In the genomic region with DNA sequence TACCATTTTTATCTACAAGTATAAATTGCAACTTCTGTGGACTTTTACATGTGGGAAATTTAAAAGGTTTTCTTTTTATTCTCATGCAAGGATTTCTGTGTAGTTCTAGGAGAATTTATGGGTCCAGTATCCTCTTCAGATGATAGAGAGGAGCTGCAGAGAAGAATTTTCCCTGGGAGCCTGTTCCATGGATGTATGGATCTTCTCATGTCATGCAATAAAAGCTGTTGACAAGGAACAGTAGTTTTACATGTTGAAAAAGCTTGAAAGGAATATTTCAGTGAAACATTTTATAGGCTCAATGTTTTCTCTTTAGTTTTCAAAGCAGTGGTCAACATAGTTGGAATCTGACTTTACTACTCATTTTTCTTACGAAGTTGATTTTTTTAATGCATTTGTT, we compare ENCODE assay signal across 31 cellular contexts.
A peak's percentile ranks its signal among the peaks of the same experiment; 100 is the strongest.
DNase-seq lines count a peak whose midpoint lies in the region; ATAC-seq and TF ChIP-seq lines count a peak whose summit lies in the region.
"Had no signal": no experiment of that assay in that cellular context is flagged by ENCODE, and none has a peak within 500 bp of the region (broad histone marks: within the 10 kb centered on the region; RNA-seq: fewer than 3 reads in every experiment).

No MANE protein-coding gene starts in this region.

- H3K27ac Mint-ChIP-seq in nephron, result peak overlapping the region; percentile 76 to 96 (median 93)
- H3K27ac Mint-ChIP-seq: B cell; CD14-positive monocyte; CD4-positive, alpha-beta memory T cell; CD4-positive, alpha-beta T cell; CD4-positive, CD25-positive, alpha-beta regulatory T cell; CD8-positive, alpha-beta T cell had no signal

- DNase-seq in fibroblast of villous mesenchyme (ENCODE audit: low read depth) (peak; percentile 64), left kidney (ENCODE audit: low read depth, low spot score) (peak; percentile 57), LoVo (ENCODE audit: low spot score) (no peak)
- DNase-seq in activated naive CD4-positive, alpha-beta T cell (lab: John Stamatoyannopoulos, UW), result no peak
- DNase-seq: 8988T; ACHN; AML-193; BE2C; C1 segment of cervical spinal cord; Caco-2; Calu3; CD4-positive, alpha-beta memory T cell; CD4-positive, alpha-beta T cell; CD4-positive, CD25-positive, alpha-beta regulatory T cell; CD8-positive, alpha-beta memory T cell; CD8-positive, alpha-beta T cell; COR-L47; DMS 273 treated with DMSO at 0.1 percent for 48 hours; DMS153; DMS53; DMS79; DMS79 treated with DMSO at 0.1 percent for 48 hours; DND-41; EL had no signal

- peaks cover 63% of the 10 kb centered on the region for H3K27me3 Mint-ChIP-seq in nephron (ENCODE audit: low read depth)
- H3K27me3 Mint-ChIP-seq: B cell; CD4-positive, alpha-beta memory T cell; CD4-positive, alpha-beta T cell; CD4-positive, CD25-positive, alpha-beta regulatory T cell had no signal

- TF ChIP-seq CTCF in fibroblast of villous mesenchyme (IDR thresholded peaks at IDR 0.05; ENCODE audit: insufficient read depth, low read depth, low read length) (no peak), nephron (IDR thresholded peaks at IDR 0.05; ENCODE audit: unreplicated experiment in 3 of 3) (no peak)

- no peak for ATAC-seq in HG02642 (IDR thresholded peaks at IDR 0.05; ENCODE audit: poor library complexity, unreplicated experiment)
- ATAC-seq: A549; CD8-positive, alpha-beta T cell had no signal

- H3K4me3 ChIP-seq in fibroblast of villous mesenchyme (ENCODE audit: low read depth, low read length), result no peak overlapping the region
- H3K4me3 ChIP-seq: A549; BLaER1; BLaER1 treated with 17β-estradiol and CSF1 and Interleukin-3, amounts not matched to agents 10 nM and 100 nM had no signal

- H3K36me3 Mint-ChIP-seq in nephron (ENCODE audit: low read depth), result no peaks in the 10 kb centered on the region

- H3K4me3 Mint-ChIP-seq in nephron, result no peak overlapping the region
- H3K4me3 Mint-ChIP-seq: B cell; CD14-positive monocyte; CD4-positive, alpha-beta memory T cell; CD4-positive, alpha-beta T cell; CD4-positive, CD25-positive, alpha-beta regulatory T cell; CD8-positive, alpha-beta memory T cell; CD8-positive, alpha-beta T cell had no signal

- H3K9me3 Mint-ChIP-seq in nephron, result peaks cover 2% of the 10 kb centered on the region
- H3K9me3 Mint-ChIP-seq: CD4-positive, alpha-beta memory T cell; CD4-positive, alpha-beta T cell; CD8-positive, alpha-beta memory T cell; CD8-positive, alpha-beta T cell had no signal

- peaks cover 49% of the 10 kb centered on the region for H3K4me1 Mint-ChIP-seq in nephron
- H3K4me1 Mint-ChIP-seq: B cell, CD14-positive monocyte had no signal

Comparison
In these comparisons a context has a peak if more than half of its experiments do, and no peak if none do; other contexts are left out.
1. DNase-seq: peak in fibroblast of villous mesenchyme (single experiment) and left kidney (single experiment); none in LoVo (single experiment) and activated naive CD4-positive, alpha-beta T cell (0 of 4).